Comparison of ENCODE assay signal across 1 cellular context in genomic region chr15:63065262-63066234, GRCh38.
TF ChIP-seq lines count a peak whose summit lies in the region.

No MANE protein-coding gene starts in this region.

TF ChIP-seq in H1, 55 proteins besides CTCF, POLR2A, EP300 and RAD21:
- TF ChIP-seq E2F6 (IDR thresholded peaks at IDR 0.05) (no peak), POLR2AphosphoS5 (IDR thresholded peaks at IDR 0.05; ENCODE audit: low read depth, low read length) (peak; percentile 39; the same call in 1 of the 2 replicates)
